ENCODE assay signal across 15 cellular contexts in the genomic region with DNA sequence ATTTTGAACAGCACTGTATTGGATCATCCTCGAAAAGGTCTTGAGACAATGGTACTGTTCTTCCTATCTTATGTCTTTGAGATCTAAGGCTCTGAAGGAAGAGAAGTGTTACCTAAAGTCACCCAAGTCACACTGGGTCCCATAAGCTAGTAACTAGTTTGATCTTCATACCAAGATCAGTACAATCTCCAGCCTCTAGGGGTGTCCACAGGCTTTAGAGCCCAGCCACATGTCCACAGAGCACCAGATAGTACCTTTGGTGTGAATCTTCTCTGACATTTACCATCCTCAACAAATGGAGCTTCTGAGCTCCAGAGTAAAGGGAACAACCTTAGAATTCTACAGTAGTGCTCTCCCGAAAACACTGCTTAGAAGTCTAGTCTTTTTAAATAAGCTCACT.
DNase-seq lines count a peak whose midpoint lies in the region; ATAC-seq, FAIRE-seq and TF ChIP-seq lines count a peak whose summit lies in the region.
"Had no signal": no experiment of that assay in that cellular context is flagged by ENCODE, and none has a peak within 500 bp of the region (broad histone marks: within the 10 kb centered on the region; RNA-seq: fewer than 3 reads in every experiment).

No MANE protein-coding gene starts in this region.

- H3K27ac ChIP-seq in GM23338 (ENCODE audit: low read depth) (no peak overlapping the region), HepG2 (ENCODE audit: extremely low read length, insufficient read depth, low read length) (no peak overlapping the region)
- H3K27ac ChIP-seq: cardiac muscle cell, transverse colon had no signal

- no peaks in the 10 kb centered on the region for H3K9me3 ChIP-seq in HepG2 (ENCODE audit: low read length)
- H3K9me3 ChIP-seq: transverse colon had no signal

- peak; percentile 78 for ATAC-seq in GM23338
- peak; percentile 88 for ATAC-seq in HepG2
- no peak for ATAC-seq in HG02763 (IDR thresholded peaks at IDR 0.05; ENCODE audit: unreplicated experiment)
- ATAC-seq: activated CD4-positive, CD25-positive, alpha-beta regulatory T cell treated with anti-CD3 and anti-CD28 coated beads, Interleukin-2, amount 50 U/mL, for 24 hours had no signal

- H3F3A ChIP-seq in GM23338 (replicated peaks; ENCODE audit: low read depth), result no peaks in the 10 kb centered on the region

- CTCF ChIA-PET in GM10248 (lab: Yijun Ruan, JAX) (interaction anchor here (0.8 to 2.6 kb wide), 10 partner anchors 10 to 246 kb away, joined by 3 to 24 read pairs (median 5); a partner anchor contains a TSS), HepG2 (lab: Yijun Ruan, JAX; ENCODE audit: low intra/inter-chr PET ratio, low total read pairs) (no interaction called here), Calu3 (lab: Charles Lee) (no interaction called here)

- H3K9me3 Mint-ChIP-seq in GM23338 (no peaks in the 10 kb centered on the region), Calu3 (ENCODE audit: low read depth, unreplicated experiment) (no peaks in the 10 kb centered on the region)

- no peaks in the 10 kb centered on the region for H3K36me3 Mint-ChIP-seq in GM23338 (ENCODE audit: low read depth)
- H3K36me3 Mint-ChIP-seq in Calu3 (ENCODE audit: insufficient read depth, unreplicated experiment), result no peaks in the 10 kb centered on the region
- H3K36me3 Mint-ChIP-seq: activated naive CD8-positive, alpha-beta T cell had no signal

- POLR2A ChIA-PET in GM10248 (lab: Yijun Ruan, JAX), result no interaction called here
- POLR2A ChIA-PET in HepG2 (lab: Yijun Ruan, JAX), result no interaction called here

- H3K79me2 ChIP-seq in GM23338 (replicated peaks; ENCODE audit: insufficient read depth) (no peaks in the 10 kb centered on the region), HepG2 (ENCODE audit: insufficient read depth, low read length) (no peaks in the 10 kb centered on the region)

- no peak overlapping the region for H3K4me3 ChIP-seq in GM23338
- no peak overlapping the region for H3K4me3 ChIP-seq in HepG2 (replicated peaks in 1 of 3; ENCODE audit: insufficient read depth in 1 of 3, low read depth in 2 of 3, low read length in 3 of 3)
- H3K4me3 ChIP-seq: cardiac muscle cell, transverse colon had no signal

- no peak for TF ChIP-seq POLR2A in HepG2 (IDR thresholded peaks at IDR 0.05; ENCODE audit: insufficient read depth in 1 of 2, low read depth in 2 of 2, low read length in 2 of 2)

- no peaks in the 10 kb centered on the region for H4K20me1 ChIP-seq in GM23338 (replicated peaks; ENCODE audit: insufficient read depth)
- H4K20me1 ChIP-seq in HepG2 (ENCODE audit: insufficient read depth, low read length), result no peaks in the 10 kb centered on the region

- FAIRE-seq in HepG2 (lab: Jason Lieb, UNC), result peak; percentile 61

- no peaks in the 10 kb centered on the region; the same call in 1 of the 2 replicates for H3K9me2 ChIP-seq in GM23338 (ENCODE audit: insufficient read depth)

- WGBS in HepG2 (ENCODE audit: low lambda C conversion rate), result 0% methylated on average over 2 of the region's 2 CpGs

- H3K27ac Mint-ChIP-seq in GM23338, result no peak overlapping the region
- no peak overlapping the region for H3K27ac Mint-ChIP-seq in Calu3 (ENCODE audit: unreplicated experiment)
- H3K27ac Mint-ChIP-seq: activated naive CD8-positive, alpha-beta T cell had no signal

- H3K27me3 ChIP-seq in GM23338 (ENCODE audit: insufficient read depth) (no peaks in the 10 kb centered on the region), HepG2 (ENCODE audit: control insufficient read depth in 1 of 2, insufficient read depth in 2 of 2, low read length in 2 of 2) (no peaks in the 10 kb centered on the region; a peak in 1 of 5 replicates)
- H3K27me3 ChIP-seq: cardiac muscle cell, transverse colon had no signal

- BruUV-seq in HepG2 (replicated peaks; lab: Mats Ljungman, UMichigan), result no TSS peak
- BruUV-seq in Calu3 (replicated peaks; lab: Mats Ljungman, UMichigan), result no TSS peak

- H3K36me3 ChIP-seq in GM23338 (ENCODE audit: insufficient read depth), result no peaks in the 10 kb centered on the region
- no peaks in the 10 kb centered on the region for H3K36me3 ChIP-seq in HepG2 (replicated peaks in 1 of 2; ENCODE audit: control insufficient read depth in 1 of 2, insufficient read depth in 2 of 2, low read length in 2 of 2)
- H3K36me3 ChIP-seq: cardiac muscle cell, transverse colon had no signal

- TF ChIP-seq RAD21 in HepG2 (CRISPR knock-in tag; IDR thresholded peaks at IDR 0.05), result no peak

- TF ChIP-seq CTCF in GM10248 (IDR thresholded peaks at IDR 0.05; ENCODE audit: control extremely low read depth, extremely low read depth, low read depth, missing control alignments), result peak; percentile 5
- TF ChIP-seq CTCF in GM23338 (conservative IDR thresholded peaks at IDR 0.05; ENCODE audit: low read depth in 2 of 2), result peak; percentile 18 to 39; a peak in 3 of 4 replicates
- no peak for TF ChIP-seq CTCF in HepG2 (CRISPR knock-in tag; IDR thresholded peaks at IDR 0.05)
- TF ChIP-seq CTCF in Calu3 (IDR thresholded peaks at IDR 0.05; ENCODE audit: unreplicated experiment), result no peak

- H3K27me3 Mint-ChIP-seq in GM23338 (ENCODE audit: insufficient read depth, low read depth, poor library complexity) (peaks cover 2% of the 10 kb centered on the region), Calu3 (ENCODE audit: unreplicated experiment) (peaks cover 18% of the 10 kb centered on the region)

- no peak for TF ChIP-seq EP300 in HepG2 (IDR thresholded peaks at IDR 0.05; ENCODE audit: low read depth in 2 of 2, low read length in 2 of 2)
- TF ChIP-seq EP300 in HepG2 (CRISPR knock-in tag; IDR thresholded peaks at IDR 0.05; ENCODE audit: borderline replicate concordance), result no peak

- in situ Hi-C loops in SK-MEL-5 (cut with HindIII; ENCODE audit: low pct_unique_long_range_greater_than_20kb, low sequenced_read_pairs), result no loop called here
- in situ Hi-C loops in HepG2 (cut with HindIII; ENCODE audit: extremely low pct_ligation_motif_present, low pct_unique_long_range_greater_than_20kb), result no loop called here

- H3K4me2 ChIP-seq in GM23338 (no peak overlapping the region), HepG2 (ENCODE audit: low read depth, low read length) (no peak overlapping the region)

- H3K4me3 Mint-ChIP-seq in GM23338, result no peak overlapping the region
- H3K4me3 Mint-ChIP-seq in Calu3 (ENCODE audit: low read depth, unreplicated experiment), result no peak overlapping the region
- H3K4me3 Mint-ChIP-seq: activated naive CD8-positive, alpha-beta T cell had no signal

- DNase-seq in GM10248 (ENCODE audit: extremely low spot score) (no peak), GM23338 (ENCODE audit: low spot score) (peak; percentile 49), SK-MEL-5 (ENCODE audit: low read depth, low spot score) (peak; percentile 57), HepG2 (ENCODE audit: low spot score) (no peak), Calu3 (no peak), NCI-H1092 (lab: John Stamatoyannopoulos, UW) (no peak)
- DNase-seq in central memory CD4-positive, alpha-beta T cell, result no peak
- DNase-seq: C1 segment of cervical spinal cord, glutamatergic neuron, NCI-H1092 treated with DMSO at 0.1 percent for 48 hours, transverse colon had no signal

- no peak overlapping the region for H2AFZ ChIP-seq in GM23338
- H2AFZ ChIP-seq in HepG2 (ENCODE audit: low read length), result no peak overlapping the region

- intact Hi-C loops in HepG2 (cut with micrococcal nuclease; ENCODE audit: unreplicated experiment), result no loop called here
- intact Hi-C loops in Calu3 (cut with micrococcal nuclease; ENCODE audit: unreplicated experiment), result no loop called here

- H3K4me1 Mint-ChIP-seq in GM23338 (no peaks in the 10 kb centered on the region), Calu3 (ENCODE audit: low read depth, unreplicated experiment) (no peaks in the 10 kb centered on the region)

- H3K4me1 ChIP-seq in GM23338 (ENCODE audit: insufficient read depth) (no peaks in the 10 kb centered on the region), HepG2 (ENCODE audit: insufficient read depth, low read length) (no peaks in the 10 kb centered on the region)
- H3K4me1 ChIP-seq: transverse colon had no signal

- no peak overlapping the region for H3K9ac ChIP-seq in HepG2 (ENCODE audit: insufficient read depth, low read depth, low read length)

TF ChIP-seq in HepG2, 621 proteins besides CTCF, POLR2A, EP300 and RAD21:
- no peak for TF ChIP-seq ZNF766 (CRISPR knock-in tag; IDR thresholded peaks at IDR 0.05; ENCODE audit: borderline replicate concordance)
- no peak for TF ChIP-seq ZNF224 (CRISPR knock-in tag; IDR thresholded peaks at IDR 0.05)
- TF ChIP-seq FOXK1 (CRISPR knock-in tag; IDR thresholded peaks at IDR 0.05; ENCODE audit: borderline replicate concordance, low read depth), result no peak
- no peak for TF ChIP-seq EEA1 (CRISPR knock-in tag; IDR thresholded peaks at IDR 0.05; ENCODE audit: borderline replicate concordance)
- TF ChIP-seq, protein P1, sequence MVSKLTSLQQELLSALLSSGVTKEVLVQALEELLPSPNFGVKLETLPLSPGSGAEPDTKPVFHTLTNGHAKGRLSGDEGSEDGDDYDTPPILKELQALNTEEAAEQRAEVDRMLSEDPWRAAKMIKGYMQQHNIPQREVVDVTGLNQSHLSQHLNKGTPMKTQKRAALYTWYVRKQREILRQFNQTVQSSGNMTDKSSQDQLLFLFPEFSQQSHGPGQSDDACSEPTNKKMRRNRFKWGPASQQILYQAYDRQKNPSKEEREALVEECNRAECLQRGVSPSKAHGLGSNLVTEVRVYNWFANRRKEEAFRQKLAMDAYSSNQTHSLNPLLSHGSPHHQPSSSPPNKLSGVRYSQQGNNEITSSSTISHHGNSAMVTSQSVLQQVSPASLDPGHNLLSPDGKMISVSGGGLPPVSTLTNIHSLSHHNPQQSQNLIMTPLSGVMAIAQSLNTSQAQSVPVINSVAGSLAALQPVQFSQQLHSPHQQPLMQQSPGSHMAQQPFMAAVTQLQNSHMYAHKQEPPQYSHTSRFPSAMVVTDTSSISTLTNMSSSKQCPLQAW (CRISPR knock-in tag; IDR thresholded peaks at IDR 0.05), result no peak
- no peak for TF ChIP-seq NBN (conservative IDR thresholded peaks at IDR 0.05)
- no peak for TF ChIP-seq HDAC2 (CRISPR knock-in tag; IDR thresholded peaks at IDR 0.05)
- TF ChIP-seq ZNF44 (CRISPR knock-in tag; IDR thresholded peaks at IDR 0.05), result no peak

Comparison
In these comparisons a context has a peak if more than half of its experiments do, and no peak if none do; other contexts are left out.
1. DNase-seq: peak in GM23338 (single experiment) and SK-MEL-5 (single experiment); none in GM10248 (single experiment), HepG2 (single experiment), central memory CD4-positive, alpha-beta T cell (single experiment), Calu3 (single experiment) and NCI-H1092 (single experiment).
2. CTCF ChIP-seq: peak in GM10248 (single experiment) and GM23338 (2 of 2); none in HepG2 (single experiment) and Calu3 (single experiment).